15 cellular contexts compared by ENCODE assay signal in genomic region chr21:20968391-20968790, GRCh38. TPM values are rescaled to one million over a fixed set of nuclear protein-coding genes. Genes with fewer than 3 reads are reported as not detected.
DNase-seq lines count a peak whose midpoint lies in the region; ATAC-seq and TF ChIP-seq lines count a peak whose summit lies in the region.
"Had no signal": no experiment of that assay in that cellular context is flagged by ENCODE, and none has a peak within 500 bp of the region (broad histone marks: within the 10 kb centered on the region; RNA-seq: fewer than 3 reads in every experiment).

No MANE protein-coding gene starts in this region.

- H2AFZ ChIP-seq in GM23248 (0 out of 2 replicates have a peak overlapping the region, but pooled peaks have one; percentile 9), OCI-LY3 (ENCODE audit: low read depth, low read length) (peak overlapping the region; percentile 88)

- H3K36me3 ChIP-seq in GM23248 (ENCODE audit: low read depth) (no peaks in the 10 kb centered on the region), OCI-LY3 (replicated peaks; ENCODE audit: low read depth, low read length) (no peaks in the 10 kb centered on the region), thyroid gland (no peaks in the 10 kb centered on the region)
- H3K36me3 ChIP-seq: left lung had no signal

- H3K4me3 ChIP-seq in GM23248 (no peak overlapping the region), OCI-LY3 (ENCODE audit: low read length) (peak overlapping the region; percentile 36; the same call in 1 of the 2 replicates), choroid plexus epithelial cell (ENCODE audit: low read depth, low read length) (no peak overlapping the region), thyroid gland (replicated peaks in 1 of 3) (no peak overlapping the region)
- H3K4me3 ChIP-seq: left lung had no signal

- ATAC-seq in GM18909 (IDR thresholded peaks at IDR 0.05; ENCODE audit: poor library complexity, unreplicated experiment), result no peak
- ATAC-seq: esophagus mucosa; left lung; stimulated activated naive CD8-positive, alpha-beta T cell treated with anti-CD3 and anti-CD28 coated beads, Interleukin-15, Interleukin-2, amounts not matched to agents 100 U/mL and 50 U/mL, for 24 hours had no signal

- intact Hi-C loops in thyroid gland (cut with DNase I), result no loop called here

- H3K9me3 ChIP-seq in GM23248 (ENCODE audit: low read depth) (no peaks in the 10 kb centered on the region), OCI-LY3 (ENCODE audit: insufficient read depth, low read length) (no peaks in the 10 kb centered on the region), thyroid gland (no peaks in the 10 kb centered on the region)
- H3K9me3 ChIP-seq: left lung had no signal

- 0 to 2% methylated on average over 4 of the region's 4 CpGs for WGBS in GM23248 (ENCODE audit: low coverage in 1 of 2, low lambda C conversion rate in 2 of 2, missing lambda C conversion rate in 2 of 2), 2 experiments
- WGBS in thyroid gland, 2 donors, result 87 to 88% methylated on average over 4 of the region's 4 CpGs

- H3K4me2 ChIP-seq in GM23248 (ENCODE audit: unreplicated experiment) (no peak overlapping the region), OCI-LY3 (ENCODE audit: low read length) (peak overlapping the region; percentile 57)

- H3K9ac ChIP-seq in GM23248 (no peak overlapping the region), OCI-LY3 (ENCODE audit: low read length) (no peak overlapping the region)

- H4K20me1 ChIP-seq in GM23248 (ENCODE audit: insufficient read depth) (no peaks in the 10 kb centered on the region), OCI-LY3 (ENCODE audit: insufficient read depth, low read length) (no peaks in the 10 kb centered on the region)

- H3K27me3 ChIP-seq in GM23248 (replicated peaks; ENCODE audit: insufficient read depth) (no peaks in the 10 kb centered on the region), OCI-LY3 (ENCODE audit: low read depth, low read length) (no peaks in the 10 kb centered on the region), thyroid gland (no peaks in the 10 kb centered on the region)
- H3K27me3 ChIP-seq: left lung had no signal

- no peaks in the 10 kb centered on the region for H3K9me2 ChIP-seq in GM23248 (ENCODE audit: insufficient read depth)

- TF ChIP-seq CTCF in OCI-LY3 (IDR thresholded peaks at IDR 0.05; ENCODE audit: low read depth, low read length), result no peak
- TF ChIP-seq CTCF in choroid plexus epithelial cell (conservative IDR thresholded peaks at IDR 0.05; ENCODE audit: low read depth, low read length), result no peak
- no peak for TF ChIP-seq CTCF in thyroid gland (IDR thresholded peaks at IDR 0.05)

- H3K4me1 ChIP-seq in GM23248 (ENCODE audit: insufficient read depth), result no peaks in the 10 kb centered on the region
- H3K4me1 ChIP-seq in OCI-LY3 (ENCODE audit: low read length), result peaks cover 6% of the 10 kb centered on the region; the same call in 1 of the 2 replicates
- no peaks in the 10 kb centered on the region for H3K4me1 ChIP-seq in thyroid gland
- H3K4me1 ChIP-seq: left lung had no signal

- H3F3A ChIP-seq in GM23248 (ENCODE audit: insufficient read depth), result no peaks in the 10 kb centered on the region

- H3K27ac ChIP-seq in GM23248 (no peak overlapping the region), OCI-LY3 (ENCODE audit: low read length) (no peak overlapping the region), thyroid gland (no peak overlapping the region)
- H3K27ac ChIP-seq: left lung had no signal

- DNase-seq in GM23248 (no peak), choroid plexus epithelial cell (ENCODE audit: low read depth) (peak; percentile 26), myocyte (ENCODE audit: low read depth) (peak; percentile 0), NCI-H524 (lab: John Stamatoyannopoulos, UW) (no peak), thyroid gland (no peak), ureter (ENCODE audit: low spot score) (no peak)
- DNase-seq: activated gamma-delta T cell; Kasumi-1; left lung; NCI-H1694 treated with DMSO at 0.1 percent for 48 hours; NCI-H510A treated with DMSO at 0.1 percent for 48 hours; stimulated activated naive CD8-positive, alpha-beta T cell treated with anti-CD3 and anti-CD28 coated beads, Interleukin-15, Interleukin-2, amounts not matched to agents 100 U/mL and 50 U/mL, for 24 hours had no signal

- H3K79me2 ChIP-seq in GM23248 (ENCODE audit: insufficient read depth), result no peaks in the 10 kb centered on the region
- no peaks in the 10 kb centered on the region for H3K79me2 ChIP-seq in OCI-LY3 (ENCODE audit: low read length)

- in situ Hi-C loops in GM23248 (cut with MboI), result no loop called here

- no peak for TF ChIP-seq POLR2A in thyroid gland (IDR thresholded peaks at IDR 0.05)

RNA-seq across cellular contexts. Expression of gene NCAM2, which starts 29.8 kb away (rescaled TPM):
- total RNA-seq in GM23248 (2014; rRNA removed; shearing (Covaris generic)), result 1.0 and 1.3 TPM in 2 replicates
- polyA plus RNA-seq in GM23248 (2016; fragmentation: Nextera tagmentation; extraction: Ambion mirVana), result 1.7 and 2.4 TPM in 2 replicates
- total RNA-seq in myocyte, result 0.53 and 1.8 TPM in 2 replicates
- polyA plus RNA-seq in myocyte (2012), result 0.06 TPM
- total RNA-seq in thyroid gland, result 1 to 10 TPM in 2 of 4 donors, under 1 TPM in 2; 0.46 to 2.9 (median 1.3) TPM
- total RNA-seq in ureter, result 3.7 TPM
- total RNA-seq: esophagus mucosa had no signal

Comparison
In these comparisons a context has a peak if more than half of its experiments do, and no peak if none do; other contexts are left out.
1. DNase-seq: peak in choroid plexus epithelial cell (single experiment) and myocyte (single experiment); none in GM23248 (single experiment), NCI-H524 (0 of 2), thyroid gland (0 of 2) and ureter (single experiment).